Comparison of ENCODE assay signal across 13 cellular contexts in the genomic region with DNA sequence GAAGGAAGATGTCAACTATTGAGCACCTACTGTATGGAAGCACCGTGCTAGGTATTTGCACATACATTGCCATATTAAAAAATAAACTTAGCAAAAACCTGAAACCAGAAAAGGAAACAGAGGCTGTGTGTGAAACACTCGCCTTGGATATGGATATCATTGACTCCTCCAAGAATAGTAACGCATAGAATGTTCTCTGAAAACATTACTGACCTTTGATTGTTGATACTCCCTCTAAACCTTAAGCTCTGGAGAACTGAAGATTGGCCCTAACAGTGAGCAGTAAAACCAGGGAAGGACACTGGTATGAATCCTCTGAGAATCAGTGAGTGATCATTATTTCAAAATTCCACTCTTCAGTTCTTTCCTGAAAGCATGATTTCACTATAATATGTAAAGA.
"Had no signal": no experiment of that assay in that cellular context is flagged by ENCODE, and none has a peak within 500 bp of the region (broad histone marks: within the 10 kb centered on the region; RNA-seq: fewer than 3 reads in every experiment).

No MANE protein-coding gene starts in this region.

- H2AFZ ChIP-seq: parathyroid adenoma had no signal

- DNase-seq: activated CD4-positive, alpha-beta T cell treated with anti-CD3 and anti-CD28 coated beads for 1 hour; activated CD4-positive, alpha-beta T cell treated with anti-CD3 and anti-CD28 coated beads, Interleukin-2, amount 50 U/mL, for 4 hours; activated naive CD4-positive, alpha-beta T cell treated with Interleukin-2 at 50 U/mL for 16 hours; central memory CD4-positive, alpha-beta T cell; effector CD8-positive, alpha-beta T cell; lower lobe of right lung; naive B cell; stimulated activated CD4-positive, alpha-beta T cell treated with anti-CD3 and anti-CD28 coated beads, Interleukin-4, amount 100 ng/mL, for 1 hour; stimulated activated naive B cell treated with anti-CD40 and anti-IgM and Interleukin-4, amounts not matched to agents 10 μg/mL and 1 μg/mL and 100 μg/mL, for 72 hours had no signal

- H3K4me3 ChIP-seq: lower lobe of right lung had no signal

- H3K4me3 Mint-ChIP-seq: activated T-helper 17 cell treated with anti-CD3 and anti-CD28 coated beads, Interleukin-2, amount 50 U/mL, for 72 hours; naive B cell; stimulated activated naive B cell treated with anti-CD40 and anti-IgM and Interleukin-4, amounts not matched to agents 10 μg/mL and 1 μg/mL and 100 μg/mL, for 72 hours; type B pancreatic cell had no signal

- H3K27ac ChIP-seq: lower lobe of right lung, parathyroid adenoma, VCaP had no signal

- H3K79me2 ChIP-seq: parathyroid adenoma had no signal

- H3K36me3 Mint-ChIP-seq: naive B cell; stimulated activated naive B cell treated with anti-CD40 and anti-IgM and Interleukin-4, amounts not matched to agents 10 μg/mL and 1 μg/mL and 100 μg/mL, for 72 hours; type B pancreatic cell had no signal

- H3K9ac ChIP-seq: parathyroid adenoma had no signal

- H3K4me1 ChIP-seq: lower lobe of right lung, parathyroid adenoma had no signal

- H3K4me1 Mint-ChIP-seq: activated T-helper 17 cell treated with anti-CD3 and anti-CD28 coated beads, Interleukin-2, amount 50 U/mL, for 72 hours; naive B cell; stimulated activated naive B cell treated with anti-CD40 and anti-IgM and Interleukin-4, amounts not matched to agents 10 μg/mL and 1 μg/mL and 100 μg/mL, for 72 hours had no signal

- H3K27ac Mint-ChIP-seq: activated T-helper 17 cell treated with anti-CD3 and anti-CD28 coated beads, Interleukin-2, amount 50 U/mL, for 72 hours; naive B cell; stimulated activated naive B cell treated with anti-CD40 and anti-IgM and Interleukin-4, amounts not matched to agents 10 μg/mL and 1 μg/mL and 100 μg/mL, for 72 hours; type B pancreatic cell had no signal

- H3K27me3 Mint-ChIP-seq: type B pancreatic cell had no signal

- H3K36me3 ChIP-seq: lower lobe of right lung had no signal

- ATAC-seq: lower lobe of right lung; stimulated activated naive B cell treated with anti-CD40 and anti-IgM and Interleukin-4, amounts not matched to agents 10 μg/mL and 1 μg/mL and 100 μg/mL, for 72 hours had no signal
